2 cellular contexts compared by ENCODE assay signal in the genomic region with DNA sequence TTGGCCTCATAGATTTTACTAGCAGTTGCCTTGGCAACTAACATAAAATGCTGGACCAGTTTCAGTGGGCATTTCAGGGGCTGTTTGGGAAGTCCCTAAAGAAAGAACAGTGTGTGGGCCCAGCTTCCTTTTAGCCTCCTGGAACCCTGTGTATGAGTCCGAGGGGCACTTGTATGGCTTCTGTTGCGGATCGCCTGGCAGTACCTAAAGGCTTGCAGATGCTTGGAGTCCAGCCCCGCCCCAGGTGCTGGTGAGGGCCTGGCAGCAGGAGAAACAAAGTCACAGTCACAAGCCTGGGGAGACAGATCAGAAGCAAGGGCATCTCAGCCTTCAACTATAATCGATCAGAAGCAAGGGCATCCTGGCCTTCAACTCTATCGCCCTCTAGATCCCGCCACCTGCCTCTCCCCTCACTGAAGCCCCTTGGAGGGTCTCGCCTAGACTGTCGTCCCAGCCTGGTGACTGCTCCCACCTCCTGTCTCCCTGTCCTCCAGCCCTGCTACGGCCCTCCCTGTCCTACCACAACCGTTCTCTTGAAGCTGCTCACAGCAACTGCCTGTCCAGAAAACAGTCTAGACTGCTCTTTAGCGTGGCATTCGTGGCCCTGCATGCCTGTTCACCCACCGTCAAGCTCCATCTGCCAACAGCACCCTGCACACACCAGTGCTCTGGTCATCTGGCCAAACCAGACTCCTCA.
TF ChIP-seq lines count a peak whose summit lies in the region.

No MANE protein-coding gene starts in this region.

TF ChIP-seq in HepG2, 621 proteins besides CTCF, POLR2A, EP300 and RAD21 (continued from another document):
- TF ChIP-seq ZNF563 (CRISPR knock-in tag; IDR thresholded peaks at IDR 0.05) = no peak
- TF ChIP-seq, protein P1, sequence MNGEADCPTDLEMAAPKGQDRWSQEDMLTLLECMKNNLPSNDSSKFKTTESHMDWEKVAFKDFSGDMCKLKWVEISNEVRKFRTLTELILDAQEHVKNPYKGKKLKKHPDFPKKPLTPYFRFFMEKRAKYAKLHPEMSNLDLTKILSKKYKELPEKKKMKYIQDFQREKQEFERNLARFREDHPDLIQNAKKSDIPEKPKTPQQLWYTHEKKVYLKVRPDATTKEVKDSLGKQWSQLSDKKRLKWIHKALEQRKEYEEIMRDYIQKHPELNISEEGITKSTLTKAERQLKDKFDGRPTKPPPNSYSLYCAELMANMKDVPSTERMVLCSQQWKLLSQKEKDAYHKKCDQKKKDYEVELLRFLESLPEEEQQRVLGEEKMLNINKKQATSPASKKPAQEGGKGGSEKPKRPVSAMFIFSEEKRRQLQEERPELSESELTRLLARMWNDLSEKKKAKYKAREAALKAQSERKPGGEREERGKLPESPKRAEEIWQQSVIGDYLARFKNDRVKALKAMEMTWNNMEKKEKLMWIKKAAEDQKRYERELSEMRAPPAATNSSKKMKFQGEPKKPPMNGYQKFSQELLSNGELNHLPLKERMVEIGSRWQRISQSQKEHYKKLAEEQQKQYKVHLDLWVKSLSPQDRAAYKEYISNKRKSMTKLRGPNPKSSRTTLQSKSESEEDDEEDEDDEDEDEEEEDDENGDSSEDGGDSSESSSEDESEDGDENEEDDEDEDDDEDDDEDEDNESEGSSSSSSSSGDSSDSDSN (CRISPR knock-in tag; IDR thresholded peaks at IDR 0.05) = no peak
- TF ChIP-seq, protein P2, sequence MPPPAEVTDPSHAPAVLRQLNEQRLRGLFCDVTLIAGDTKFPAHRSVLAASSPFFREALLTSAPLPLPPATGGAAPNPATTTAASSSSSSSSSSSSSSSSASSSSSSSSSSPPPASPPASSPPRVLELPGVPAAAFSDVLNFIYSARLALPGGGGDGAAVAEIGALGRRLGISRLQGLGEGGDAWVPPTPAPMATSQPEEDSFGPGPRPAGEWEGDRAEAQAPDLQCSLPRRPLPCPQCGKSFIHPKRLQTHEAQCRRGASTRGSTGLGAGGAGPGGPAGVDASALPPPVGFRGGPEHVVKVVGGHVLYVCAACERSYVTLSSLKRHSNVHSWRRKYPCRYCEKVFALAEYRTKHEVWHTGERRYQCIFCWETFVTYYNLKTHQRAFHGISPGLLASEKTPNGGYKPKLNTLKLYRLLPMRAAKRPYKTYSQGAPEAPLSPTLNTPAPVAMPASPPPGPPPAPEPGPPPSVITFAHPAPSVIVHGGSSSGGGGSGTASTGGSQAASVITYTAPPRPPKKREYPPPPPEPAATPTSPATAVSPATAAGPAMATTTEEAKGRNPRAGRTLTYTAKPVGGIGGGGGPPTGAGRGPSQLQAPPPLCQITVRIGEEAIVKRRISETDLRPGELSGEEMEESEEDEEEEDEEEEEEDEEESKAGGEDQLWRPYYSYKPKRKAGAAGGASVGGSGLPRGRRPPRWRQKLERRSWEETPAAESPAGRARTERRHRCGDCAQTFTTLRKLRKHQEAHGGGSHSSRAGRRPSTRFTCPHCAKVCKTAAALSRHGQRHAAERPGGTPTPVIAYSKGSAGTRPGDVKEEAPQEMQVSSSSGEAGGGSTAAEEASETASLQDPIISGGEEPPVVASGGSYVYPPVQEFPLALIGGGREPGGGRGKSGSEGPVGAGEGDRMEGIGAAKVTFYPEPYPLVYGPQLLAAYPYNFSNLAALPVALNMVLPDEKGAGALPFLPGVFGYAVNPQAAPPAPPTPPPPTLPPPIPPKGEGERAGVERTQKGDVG (CRISPR knock-in tag; IDR thresholded peaks at IDR 0.05; ENCODE audit: borderline replicate concordance) = no peak
- TF ChIP-seq THAP11 (CRISPR knock-in tag; IDR thresholded peaks at IDR 0.05) = no peak
- TF ChIP-seq ZMYM3 (CRISPR knock-in tag; IDR thresholded peaks at IDR 0.05) = no peak
- no peak for TF ChIP-seq ZSCAN22 (CRISPR knock-in tag; IDR thresholded peaks at IDR 0.05)
- TF ChIP-seq SKI (IDR thresholded peaks at IDR 0.05; ENCODE audit: partially characterized antibody) = no peak
- no peak for TF ChIP-seq NR2F2 (IDR thresholded peaks at IDR 0.05; ENCODE audit: borderline replicate concordance, low read depth)
- TF ChIP-seq SAFB2 (CRISPR knock-in tag; IDR thresholded peaks at IDR 0.05; ENCODE audit: borderline replicate concordance, low read depth) = no peak
- TF ChIP-seq, protein P3, sequence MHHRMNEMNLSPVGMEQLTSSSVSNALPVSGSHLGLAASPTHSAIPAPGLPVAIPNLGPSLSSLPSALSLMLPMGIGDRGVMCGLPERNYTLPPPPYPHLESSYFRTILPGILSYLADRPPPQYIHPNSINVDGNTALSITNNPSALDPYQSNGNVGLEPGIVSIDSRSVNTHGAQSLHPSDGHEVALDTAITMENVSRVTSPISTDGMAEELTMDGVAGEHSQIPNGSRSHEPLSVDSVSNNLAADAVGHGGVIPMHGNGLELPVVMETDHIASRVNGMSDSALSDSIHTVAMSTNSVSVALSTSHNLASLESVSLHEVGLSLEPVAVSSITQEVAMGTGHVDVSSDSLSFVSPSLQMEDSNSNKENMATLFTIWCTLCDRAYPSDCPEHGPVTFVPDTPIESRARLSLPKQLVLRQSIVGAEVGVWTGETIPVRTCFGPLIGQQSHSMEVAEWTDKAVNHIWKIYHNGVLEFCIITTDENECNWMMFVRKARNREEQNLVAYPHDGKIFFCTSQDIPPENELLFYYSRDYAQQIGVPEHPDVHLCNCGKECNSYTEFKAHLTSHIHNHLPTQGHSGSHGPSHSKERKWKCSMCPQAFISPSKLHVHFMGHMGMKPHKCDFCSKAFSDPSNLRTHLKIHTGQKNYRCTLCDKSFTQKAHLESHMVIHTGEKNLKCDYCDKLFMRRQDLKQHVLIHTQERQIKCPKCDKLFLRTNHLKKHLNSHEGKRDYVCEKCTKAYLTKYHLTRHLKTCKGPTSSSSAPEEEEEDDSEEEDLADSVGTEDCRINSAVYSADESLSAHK (CRISPR knock-in tag; IDR thresholded peaks at IDR 0.05; ENCODE audit: borderline replicate concordance) = no peak
- no peak for TF ChIP-seq BORCS8-MEF2B (CRISPR knock-in tag; IDR thresholded peaks at IDR 0.05)
- no peak for TF ChIP-seq SP4 (CRISPR knock-in tag; IDR thresholded peaks at IDR 0.05)
- TF ChIP-seq ZNF496 (CRISPR knock-in tag; IDR thresholded peaks at IDR 0.05; ENCODE audit: insufficient replicate concordance) = no peak
- no peak for TF ChIP-seq FOXK2 (IDR thresholded peaks at IDR 0.05)
TF ChIP-seq in HepG2: peak in this region for 0.

TF ChIP-seq in HEK293T, 16 proteins besides CTCF, POLR2A, EP300 and RAD21 (continued from another document):
- TF ChIP-seq, protein P4, sequence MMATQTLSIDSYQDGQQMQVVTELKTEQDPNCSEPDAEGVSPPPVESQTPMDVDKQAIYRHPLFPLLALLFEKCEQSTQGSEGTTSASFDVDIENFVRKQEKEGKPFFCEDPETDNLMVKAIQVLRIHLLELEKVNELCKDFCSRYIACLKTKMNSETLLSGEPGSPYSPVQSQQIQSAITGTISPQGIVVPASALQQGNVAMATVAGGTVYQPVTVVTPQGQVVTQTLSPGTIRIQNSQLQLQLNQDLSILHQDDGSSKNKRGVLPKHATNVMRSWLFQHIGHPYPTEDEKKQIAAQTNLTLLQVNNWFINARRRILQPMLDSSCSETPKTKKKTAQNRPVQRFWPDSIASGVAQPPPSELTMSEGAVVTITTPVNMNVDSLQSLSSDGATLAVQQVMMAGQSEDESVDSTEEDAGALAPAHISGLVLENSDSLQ (IDR thresholded peaks at IDR 0.05) = no peak
- no peak for TF ChIP-seq ARNT (IDR thresholded peaks at IDR 0.05)
- no peak for TF ChIP-seq NFRKB (IDR thresholded peaks at IDR 0.05)
- TF ChIP-seq ZNF384 (IDR thresholded peaks at IDR 0.05) = no peak
- no peak for TF ChIP-seq FOXA1 (IDR thresholded peaks at IDR 0.05)
- TF ChIP-seq SUZ12 (IDR thresholded peaks at IDR 0.05) = no peak
- TF ChIP-seq FOXK2 (IDR thresholded peaks at IDR 0.05) = no peak
